ENCODE assay signal across 8 cellular contexts in genomic region chr19:40776966-40777794, GRCh38. TPM values are rescaled to one million over a fixed set of nuclear protein-coding genes. Genes with fewer than 3 reads are reported as not detected.
DNase-seq lines count a peak whose midpoint lies in the region; ATAC-seq and TF ChIP-seq lines count a peak whose summit lies in the region.

No MANE protein-coding gene starts in this region.

- no peaks in the 10 kb centered on the region for H3K9me3 Mint-ChIP-seq in activated naive CD8-positive, alpha-beta T cell treated with anti-CD3 and anti-CD28 coated beads, Interleukin-2, amount 50 U/mL, for 24 hours

- no peaks in the 10 kb centered on the region for H3K9me3 ChIP-seq in cardiac muscle cell (ENCODE audit: low read depth)
- no peaks in the 10 kb centered on the region for H3K9me3 ChIP-seq in parathyroid adenoma (ENCODE audit: control insufficient read depth, low read length)
- H3K9me3 ChIP-seq in transverse colon: no peaks in the 10 kb centered on the region

- intact Hi-C loops in transverse colon (cut with DNase I; ENCODE audit: low total_unique reads): no loop called here

- peak overlapping the region; percentile 90 for H3K4me3 Mint-ChIP-seq in activated naive CD8-positive, alpha-beta T cell treated with anti-CD3 and anti-CD28 coated beads, Interleukin-2, amount 50 U/mL, for 24 hours

- peak overlapping the region; percentile 72 for H3K4me3 ChIP-seq in GM08714 (ENCODE audit: low read length)
- peak overlapping the region; percentile 49 for H3K4me3 ChIP-seq in cardiac muscle cell
- H3K4me3 ChIP-seq in parathyroid adenoma (ENCODE audit: low read depth, low read length): peak overlapping the region; percentile 99
- peak overlapping the region; percentile 27 to 88 (median 74) for H3K4me3 ChIP-seq in transverse colon

- peaks cover 62% of the 10 kb centered on the region for H3K4me1 Mint-ChIP-seq in activated naive CD8-positive, alpha-beta T cell treated with anti-CD3 and anti-CD28 coated beads, Interleukin-2, amount 50 U/mL, for 24 hours

- peak overlapping the region; percentile 100 for H3K4me2 ChIP-seq in parathyroid adenoma (ENCODE audit: low read length)

- no peak for TF ChIP-seq EP300 in transverse colon (IDR thresholded peaks at IDR 0.05; ENCODE audit: low read depth)

- H3K27me3 ChIP-seq in cardiac muscle cell: no peaks in the 10 kb centered on the region
- no peaks in the 10 kb centered on the region for H3K27me3 ChIP-seq in parathyroid adenoma (ENCODE audit: control insufficient read depth, insufficient read depth, low read length)
- no peaks in the 10 kb centered on the region for H3K27me3 ChIP-seq in transverse colon

- no peak for TF ChIP-seq POLR2A in transverse colon (IDR thresholded peaks at IDR 0.05)

- DNase-seq in NCI-H1092 treated with DMSO at 0.1 percent for 48 hours (lab: John Stamatoyannopoulos, UW) (peak; percentile 89), SKM-1 treated with dmso at 0.1 percent for 144 hours (lab: John Stamatoyannopoulos, UW; ENCODE audit: unreplicated experiment) (peak; percentile 93), cardiac muscle cell (ENCODE audit: low read depth in 1 of 2, low spot score in 1 of 2) (peak; percentile 93 to 94), transverse colon (peak; percentile 95)
- DNase-seq in activated naive CD8-positive, alpha-beta T cell treated with anti-CD3 and anti-CD28 coated beads, Interleukin-2, amount 50 U/mL, for 24 hours: peak; percentile 88

- 0 to 10% methylated on average over 7 to 19 of the region's 19 CpGs for WGBS in transverse colon (ENCODE audit: low coverage in 1 of 2), 2 donors

- peak overlapping the region; percentile 85 for H2AFZ ChIP-seq in parathyroid adenoma

- H3K27me3 Mint-ChIP-seq in activated naive CD8-positive, alpha-beta T cell treated with anti-CD3 and anti-CD28 coated beads, Interleukin-2, amount 50 U/mL, for 24 hours: no peaks in the 10 kb centered on the region

- TF ChIP-seq CTCF in cardiac muscle cell (IDR thresholded peaks at IDR 0.05; ENCODE audit: low read depth, low read length): no peak
- no peak for TF ChIP-seq CTCF in parathyroid adenoma (IDR thresholded peaks at IDR 0.05)
- no peak for TF ChIP-seq CTCF in transverse colon (IDR thresholded peaks at IDR 0.05)

- H3K9ac ChIP-seq in parathyroid adenoma: no peak overlapping the region

- ATAC-seq in HG02642 (IDR thresholded peaks at IDR 0.05; ENCODE audit: poor library complexity, unreplicated experiment): peak; percentile 68
- peak; percentile 76 for ATAC-seq in activated naive CD8-positive, alpha-beta T cell treated with anti-CD3 and anti-CD28 coated beads, Interleukin-2, amount 50 U/mL, for 24 hours

- H3K27ac ChIP-seq in cardiac muscle cell: peak overlapping the region; percentile 98
- peak overlapping the region; percentile 98 for H3K27ac ChIP-seq in parathyroid adenoma
- H3K27ac ChIP-seq in transverse colon: peak overlapping the region; percentile 97 to 99 (median 98)

- in situ Hi-C loops in transverse colon (cut with MboI; ENCODE audit: low pct_ligation_motif_present in 1 of 4, low pct_unique_long_range_greater_than_20kb in 1 of 4, low sequenced_read_pairs in 3 of 4): no loop called here

- H3K36me3 ChIP-seq in cardiac muscle cell: no peaks in the 10 kb centered on the region
- H3K36me3 ChIP-seq in parathyroid adenoma (ENCODE audit: control insufficient read depth, insufficient read depth, low read length): no peaks in the 10 kb centered on the region
- no peaks in the 10 kb centered on the region for H3K36me3 ChIP-seq in transverse colon

- H3K27ac Mint-ChIP-seq in activated naive CD8-positive, alpha-beta T cell treated with anti-CD3 and anti-CD28 coated beads, Interleukin-2, amount 50 U/mL, for 24 hours: peak overlapping the region; percentile 98

- H3K79me2 ChIP-seq in parathyroid adenoma: no peaks in the 10 kb centered on the region

- H3K4me1 ChIP-seq in cardiac muscle cell (ENCODE audit: low read depth): no peaks in the 10 kb centered on the region
- peaks cover 2% of the 10 kb centered on the region for H3K4me1 ChIP-seq in parathyroid adenoma
- H3K4me1 ChIP-seq in transverse colon: peaks cover 13 to 22% (median 15%) of the 10 kb centered on the region in 4 donors

- peaks cover 10% of the 10 kb centered on the region for H3K36me3 Mint-ChIP-seq in activated naive CD8-positive, alpha-beta T cell treated with anti-CD3 and anti-CD28 coated beads, Interleukin-2, amount 50 U/mL, for 24 hours (ENCODE audit: low read depth)

RNA-seq across cellular contexts. Expression of gene RAB4B, which starts 0.9 kb away (rescaled TPM):
- total RNA-seq in cardiac muscle cell: 15.8 and 21.8 TPM in 2 replicates
- 21.3 and 38.9 TPM in 2 replicates for polyA plus RNA-seq in cardiac muscle cell
- 10 to 100 TPM; 25.9 to 84.2 (median 68.1) TPM for total RNA-seq in transverse colon

RNA-seq across cellular contexts. Expression of gene MIA, which starts 1.9 kb away (rescaled TPM):
- total RNA-seq in cardiac muscle cell (not detected in 2 replicates), transverse colon (10 to 100 TPM in 1 of 4 donors, 1 to 10 TPM in 1, not detected in 2; 5.7 to 23.3 TPM)
- not detected in 2 replicates for polyA plus RNA-seq in cardiac muscle cell

RNA-seq across cellular contexts. Expression of gene EGLN2, which starts 21.8 kb away (rescaled TPM):
- 99.5 and 109 TPM in 2 replicates for total RNA-seq in cardiac muscle cell
- 96.4 and 122 TPM in 2 replicates for polyA plus RNA-seq in cardiac muscle cell
- total RNA-seq in transverse colon: 100 to 1,000 TPM; 102 to 123 (median 115) TPM

RNA-seq across cellular contexts. Expression of gene SNRPA, which starts 26.2 kb away (rescaled TPM):
- 158 and 230 TPM in 2 replicates for total RNA-seq in cardiac muscle cell
- polyA plus RNA-seq in cardiac muscle cell: 145 and 155 TPM in 2 replicates
- total RNA-seq in transverse colon: 10 to 100 TPM; 45.1 to 85.3 (median 65.6) TPM

RNA-seq across cellular contexts. Expression of gene ACTMAP, which starts 26.9 kb away (rescaled TPM):
- total RNA-seq in cardiac muscle cell (7.6 and 9.6 TPM in 2 replicates), transverse colon (10 to 100 TPM in 2 of 4 donors, 1 to 10 TPM in 2; 8.3 to 29.1 (median 12.1) TPM)
- 30.4 and 40.0 TPM in 2 replicates for polyA plus RNA-seq in cardiac muscle cell

Comparison
In these comparisons a context has a peak if more than half of its experiments do, and no peak if none do; other contexts are left out.
1. Peak in every context shown above with its lines: DNase-seq, ATAC-seq, H3K4me3 ChIP-seq and H3K27ac ChIP-seq.
2. H3K4me3 ChIP-seq: peak in every context shown above with its lines; median percentile 99 in parathyroid adenoma; 74 in transverse colon; 72 in GM08714; 49 in cardiac muscle cell.